ENCODE assay signal across 15 cellular contexts in genomic region chr19:2223959-2224358, GRCh38. TPM values are rescaled to one million over a fixed set of nuclear protein-coding genes. Genes with fewer than 3 reads are reported as not detected.
DNase-seq lines count a peak whose midpoint lies in the region; ATAC-seq and TF ChIP-seq lines count a peak whose summit lies in the region.
"Had no signal": no experiment of that assay in that cellular context is flagged by ENCODE, and none has a peak within 500 bp of the region (broad histone marks: within the 10 kb centered on the region; RNA-seq: fewer than 3 reads in every experiment).

No MANE protein-coding gene starts in this region.

- no peaks in the 10 kb centered on the region for H3K9me3 Mint-ChIP-seq in CD4-positive, alpha-beta T cell
- H3K9me3 Mint-ChIP-seq in T-cell = no peaks in the 10 kb centered on the region
- no peaks in the 10 kb centered on the region for H3K9me3 Mint-ChIP-seq in naive B cell

- H3K36me3 ChIP-seq in testis (ENCODE audit: low read depth, missing control alignments) = no peaks in the 10 kb centered on the region
- H3K36me3 ChIP-seq: ovary had no signal

- peak; percentile 43 for ATAC-seq in CD4-positive, alpha-beta T cell (ENCODE audit: poor library complexity)
- ATAC-seq in GM21423 (IDR thresholded peaks at IDR 0.05; ENCODE audit: unreplicated experiment) = peak; percentile 57
- ATAC-seq in T-cell (replicated peaks in 1 of 4) = peak; percentile 29 to 66 (median 58)
- ATAC-seq in naive B cell (ENCODE audit: low read depth in 2 of 2) = peak; percentile 89 to 93
- no peak for ATAC-seq in GM18867 (IDR thresholded peaks at IDR 0.05; ENCODE audit: unreplicated experiment)

- DNase-seq in CD4-positive, alpha-beta T cell = no peak
- DNase-seq in T-cell = peak in 22 of 34 experiments; percentile 11 to 49 (median 21)
- peak; percentile 70 for DNase-seq in naive B cell
- no peak for DNase-seq in testis
- no peak for DNase-seq in COLO668 (lab: John Stamatoyannopoulos, UW; ENCODE audit: unreplicated experiment)
- no peak for DNase-seq in ACHN
- DNase-seq: adrenal gland, colonic mucosa, ovary had no signal

- CTCF ChIA-PET in CD4-positive, alpha-beta T cell (lab: Charles Lee) = no interaction called here
- CTCF ChIA-PET in T-cell (lab: Charles Lee) = no interaction called here

- H3K4me1 Mint-ChIP-seq in CD4-positive, alpha-beta T cell (ENCODE audit: low read depth) = no peaks in the 10 kb centered on the region
- peaks cover 0 to 6% (median 5%) of the 10 kb centered on the region in 3 donors for H3K4me1 Mint-ChIP-seq in T-cell
- peaks cover 15 to 35% (median 19%) of the 10 kb centered on the region in 3 donors for H3K4me1 Mint-ChIP-seq in naive B cell

- no peak overlapping the region for H3K4me3 Mint-ChIP-seq in CD4-positive, alpha-beta T cell
- H3K4me3 Mint-ChIP-seq in T-cell = no peak overlapping the region
- H3K4me3 Mint-ChIP-seq in naive B cell = peak overlapping the region in 5 of 8 donors; percentile 41 to 76 (median 73)

- in situ Hi-C loops in ACHN (cut with HindIII; ENCODE audit: low pct_ligation_motif_present, low pct_unique_long_range_greater_than_20kb, low sequenced_read_pairs) = no loop called here

- intact Hi-C loops in CD4-positive, alpha-beta T cell (cut with DNase I, micrococcal nuclease) = no loop called here
- intact Hi-C loops in testis (cut with DNase I; ENCODE audit: low total_unique reads) = no loop called here

- POLR2A ChIA-PET in CD4-positive, alpha-beta T cell (lab: Charles Lee) = no interaction called here
- POLR2A ChIA-PET in T-cell (lab: Charles Lee) = no interaction called here

- no peak overlapping the region for H3K4me3 ChIP-seq in testis
- H3K4me3 ChIP-seq: adrenal gland, colonic mucosa, lung, ovary had no signal

- no peak overlapping the region for H3K27ac ChIP-seq in CD4-positive, alpha-beta T cell (ENCODE audit: low read depth, low read length)
- no peak overlapping the region for H3K27ac ChIP-seq in testis
- H3K27ac ChIP-seq: adrenal gland, colonic mucosa, HL-60, ovary had no signal

- no peaks in the 10 kb centered on the region for H3K27me3 Mint-ChIP-seq in CD4-positive, alpha-beta T cell
- H3K27me3 Mint-ChIP-seq in T-cell (no peaks in the 10 kb centered on the region), naive B cell (no peaks in the 10 kb centered on the region)

- TF ChIP-seq CTCF in CD4-positive, alpha-beta T cell (IDR thresholded peaks at IDR 0.05) = no peak
- no peak for TF ChIP-seq CTCF in testis (IDR thresholded peaks at IDR 0.05)

- H3K4me1 ChIP-seq in testis = peaks cover 16% of the 10 kb centered on the region
- H3K4me1 ChIP-seq: colonic mucosa had no signal

- H3K9me3 ChIP-seq in CD4-positive, alpha-beta T cell (ENCODE audit: control insufficient read depth, low read length) = no peaks in the 10 kb centered on the region
- H3K9me3 ChIP-seq in testis = no peaks in the 10 kb centered on the region
- H3K9me3 ChIP-seq: adrenal gland, colonic mucosa, ovary had no signal

- 93 to 96% methylated on average over 14 of the region's 14 CpGs for WGBS in testis, 2 donors

- H3K36me3 Mint-ChIP-seq in CD4-positive, alpha-beta T cell (ENCODE audit: low read depth) = peaks cover 39% of the 10 kb centered on the region
- H3K36me3 Mint-ChIP-seq in T-cell (peaks cover 18% of the 10 kb centered on the region), naive B cell (peaks cover 0 to 7% of the 10 kb centered on the region in 2 donors)

- no peaks in the 10 kb centered on the region for H3K27me3 ChIP-seq in CD4-positive, alpha-beta T cell (ENCODE audit: control insufficient read depth, insufficient read depth, low read length)
- H3K27me3 ChIP-seq in testis = no peaks in the 10 kb centered on the region
- H3K27me3 ChIP-seq: adrenal gland, colonic mucosa, ovary had no signal

- TF ChIP-seq POLR2A in testis (IDR thresholded peaks at IDR 0.05) = no peak

- H3K27ac Mint-ChIP-seq in CD4-positive, alpha-beta T cell = no peak overlapping the region
- no peak overlapping the region for H3K27ac Mint-ChIP-seq in T-cell
- H3K27ac Mint-ChIP-seq in naive B cell = peak overlapping the region; percentile 94 to 98 (median 96)

RNA-seq across cellular contexts. Expression of gene PLEKHJ1, which starts 12.2 kb away (rescaled TPM):
- 10 to 100 TPM; 21.4 to 23.2 TPM for total RNA-seq in CD4-positive, alpha-beta T cell
- total RNA-seq in T-cell (10 to 100 TPM; 38.3 to 87.0 (median 80.4) TPM), testis (100 to 1,000 TPM; 126 to 153 TPM)
- polyA plus RNA-seq in naive B cell (ENCODE audit: low read depth in 6 of 6) (100 to 1,000 TPM in 5 of 6 donors, 10 to 100 TPM in 1; 98.9 to 148 (median 126) TPM), testis (ENCODE audit: insufficient read depth, low read depth, low replicate concordance) (111 TPM)

RNA-seq across cellular contexts. Expression of gene SF3A2, which starts 12.7 kb away (rescaled TPM):
- 100 to 1,000 TPM; 186 to 194 TPM for total RNA-seq in CD4-positive, alpha-beta T cell
- total RNA-seq in T-cell (100 to 1,000 TPM; 130 to 172 (median 161) TPM), testis (100 to 1,000 TPM; 102 to 122 TPM)
- polyA plus RNA-seq in naive B cell (ENCODE audit: low read depth in 6 of 6) (10 to 100 TPM; 13.1 to 37.2 (median 20.3) TPM), testis (ENCODE audit: insufficient read depth, low read depth, low replicate concordance) (117 TPM)

RNA-seq across cellular contexts. Expression of gene AMH, which starts 25.2 kb away (rescaled TPM):
- 1 to 10 TPM; 3.3 to 3.5 TPM for total RNA-seq in CD4-positive, alpha-beta T cell
- total RNA-seq in T-cell = 10 to 100 TPM in 2 of 5 donors, 1 to 10 TPM in 3; 2.1 to 13.5 (median 5.3) TPM
- not detected for polyA plus RNA-seq in naive B cell (ENCODE audit: low read depth in 6 of 6)
- total RNA-seq in testis = 100 to 1,000 TPM; 180 to 268 TPM
- polyA plus RNA-seq in testis (ENCODE audit: insufficient read depth, low read depth, low replicate concordance) = 50.8 TPM

RNA-seq across cellular contexts. Expression of gene JSRP1, which starts 32.3 kb away (rescaled TPM):
- total RNA-seq in CD4-positive, alpha-beta T cell = under 1 TPM; 0.56 to 0.58 TPM
- 1 to 10 TPM in 2 of 5 donors, under 1 TPM in 2, not detected in 1; 0.42 to 1.5 (median 1.0) TPM for total RNA-seq in T-cell
- polyA plus RNA-seq in naive B cell (ENCODE audit: low read depth in 6 of 6) = under 1 TPM in 3 of 6 donors, not detected in 3; 0.41 to 0.87 (median 0.53) TPM
- 1 to 10 TPM; 2.2 to 2.6 TPM for total RNA-seq in testis
- 4.6 TPM for polyA plus RNA-seq in testis (ENCODE audit: insufficient read depth, low read depth, low replicate concordance)
- total RNA-seq: fibroblast of lung, M059J had no signal
- polyA plus RNA-seq: fibroblast of lung had no signal

RNA-seq across cellular contexts. Expression of gene PEAK3, which starts 58.0 kb away (rescaled TPM):
- total RNA-seq in CD4-positive, alpha-beta T cell = not detected
- total RNA-seq in T-cell (under 1 TPM in 3 of 5 donors, not detected in 2; 0.22 to 0.49 (median 0.30) TPM), testis (under 1 TPM; 0.37 to 0.55 TPM)
- polyA plus RNA-seq in naive B cell (ENCODE audit: low read depth in 6 of 6) (1 to 10 TPM in 1 of 6 donors, under 1 TPM in 4, not detected in 1; 0.30 to 1.0 (median 0.49) TPM), testis (ENCODE audit: insufficient read depth, low read depth, low replicate concordance) (0.16 TPM)
- total RNA-seq: fibroblast of lung, M059J had no signal
- polyA plus RNA-seq: fibroblast of lung had no signal

Comparison
In these comparisons a context has a peak if more than half of its experiments do, and no peak if none do; other contexts are left out.
1. DNase-seq: peak in T-cell (22 of 34) and naive B cell (single experiment); none in CD4-positive, alpha-beta T cell (0 of 10), testis (single experiment), COLO668 (single experiment) and ACHN (single experiment).
2. H3K27ac Mint-ChIP-seq: peak in naive B cell (6 of 6); none in CD4-positive, alpha-beta T cell (single experiment) and T-cell (0 of 2).
3. H3K4me3 Mint-ChIP-seq: peak in naive B cell (5 of 8); none in CD4-positive, alpha-beta T cell (single experiment) and T-cell (0 of 3).
4. RNA of gene AMH, which starts 25.2 kb away (total RNA-seq): 180 to 268 TPM in testis; 2.1 to 13.5 TPM in T-cell and 3.3 to 3.5 TPM in CD4-positive, alpha-beta T cell; every median in the first group is over 10 times any median in the second.